8 cellular contexts compared by ENCODE assay signal in the genomic region with DNA sequence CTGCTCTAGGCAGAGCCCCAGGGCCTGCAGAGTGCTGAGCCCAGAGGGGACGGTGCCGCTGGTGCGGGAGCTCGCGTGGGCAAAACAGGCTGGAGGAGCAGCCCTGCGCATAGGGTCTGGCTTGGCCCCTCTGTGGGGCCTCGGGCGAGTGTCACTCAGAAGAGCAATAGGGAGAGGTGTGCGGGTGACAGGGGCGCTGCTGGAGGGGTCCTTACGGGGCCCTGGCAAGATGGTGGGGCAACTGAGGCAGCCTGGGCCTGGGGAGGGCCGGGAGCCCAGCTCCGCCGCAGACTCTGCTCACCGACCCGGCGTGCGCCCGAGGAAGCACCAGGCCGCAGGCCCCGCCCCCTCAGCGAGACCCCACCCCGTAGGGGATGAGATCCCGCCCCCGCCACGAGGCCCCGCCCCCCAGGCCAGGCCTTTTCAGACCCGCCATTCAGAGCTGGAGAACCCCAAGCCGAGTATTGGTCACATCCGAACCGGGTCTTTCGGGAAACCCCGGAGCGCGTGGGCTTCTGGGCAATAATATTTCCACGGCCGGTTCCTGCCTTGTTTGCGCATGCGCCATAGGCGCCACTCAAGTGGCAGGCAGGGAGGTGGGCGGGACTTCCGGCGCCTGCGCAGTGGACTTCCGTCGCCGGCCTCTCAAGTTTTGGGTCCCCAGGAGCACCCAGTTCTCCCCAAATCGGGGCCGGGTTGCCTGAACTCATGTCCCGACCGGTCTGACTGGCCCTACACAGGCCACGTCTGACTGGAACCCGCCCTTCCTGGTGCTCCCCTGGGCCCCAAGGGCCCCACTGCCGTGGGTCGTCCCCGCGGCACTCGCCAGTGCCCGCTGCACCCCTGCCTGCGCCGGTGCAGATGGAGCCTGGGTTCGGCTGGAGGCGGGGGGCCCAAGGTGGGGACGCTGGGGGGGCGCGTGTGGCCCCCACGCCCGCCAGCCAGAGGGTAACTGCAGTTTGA. TPM values are rescaled to one million over a fixed set of nuclear protein-coding genes. Genes with fewer than 3 reads are reported as not detected.
A peak's percentile ranks its signal among the peaks of the same experiment; 100 is the strongest.
DNase-seq lines count a peak whose midpoint lies in the region; ATAC-seq, FAIRE-seq and TF ChIP-seq lines count a peak whose summit lies in the region.

No MANE protein-coding gene starts in this region.

- ATAC-seq in GM21423 (IDR thresholded peaks at IDR 0.05; ENCODE audit: unreplicated experiment): peak; percentile 77

- CTCF ChIA-PET in Calu3 (lab: Charles Lee): interaction anchor here (0.6 to 1.4 kb wide), 11 partner anchors 9 to 1172 kb away, joined by 3 to 8 read pairs (median 4); partner anchors contain the start of gene TPRN

- DNase-seq in Calu3 (peak; percentile 92), NT2/D1 (ENCODE audit: low read depth, low spot score) (peak; percentile 95)
- peak; percentile 95 for DNase-seq in activated CD8-positive, alpha-beta memory T cell treated with anti-CD3 and anti-CD28 coated beads, Interleukin-2, amount 50 U/mL, for 24 hours (ENCODE audit: extremely low read depth)
- peak; percentile 98 for DNase-seq in stimulated activated CD8-positive, alpha-beta memory T cell treated with anti-CD3 and anti-CD28 coated beads, Interleukin-15, amount 100 ng/mL, for 24 hours (ENCODE audit: low read depth)

- H3K9me3 Mint-ChIP-seq in Calu3 (ENCODE audit: low read depth, unreplicated experiment): no peaks in the 10 kb centered on the region

- intact Hi-C loops in Calu3 (cut with micrococcal nuclease; ENCODE audit: unreplicated experiment): no loop called here

- H3K4me3 Mint-ChIP-seq in Calu3 (ENCODE audit: low read depth, unreplicated experiment): peak overlapping the region; percentile 70

- H3K9ac ChIP-seq in HUES48 (ENCODE audit: low read depth, low read length) (peak overlapping the region; percentile 70), NT2/D1 (ENCODE audit: insufficient read length, low read depth) (peak overlapping the region; percentile 96)

- FAIRE-seq in endometrium (lab: Jason Lieb, UNC): peak; percentile 67

- peak overlapping the region; percentile 94 for H3K4me3 ChIP-seq in HUES48 (ENCODE audit: low read depth, low read length)
- H3K4me3 ChIP-seq in NT2/D1 (ENCODE audit: insufficient read length, low read depth): peak overlapping the region; percentile 90
- peak overlapping the region; percentile 82 for H3K4me3 ChIP-seq in mesodermal cell (ENCODE audit: extremely low read depth, insufficient read depth, low read length, poor library complexity, severe bottlenecking)

- peaks cover 19% of the 10 kb centered on the region for H3K4me1 Mint-ChIP-seq in Calu3 (ENCODE audit: low read depth, unreplicated experiment)

- H3K9me3 ChIP-seq in HUES48 (ENCODE audit: control insufficient read depth, insufficient read depth, low read length) (no peaks in the 10 kb centered on the region), NT2/D1 (ENCODE audit: insufficient read depth, low read length) (no peaks in the 10 kb centered on the region), mesodermal cell (ENCODE audit: control insufficient read depth, low read length) (no peaks in the 10 kb centered on the region)

- H3K36me3 ChIP-seq in HUES48 (ENCODE audit: control insufficient read depth, insufficient read depth, low read length) (no peaks in the 10 kb centered on the region; the same call in 1 of the 2 replicates), NT2/D1 (ENCODE audit: insufficient read depth, insufficient read length, low read length) (peaks cover 12% of the 10 kb centered on the region), mesodermal cell (ENCODE audit: control insufficient read depth, insufficient read depth, low read length) (no peaks in the 10 kb centered on the region)

- peaks cover 49% of the 10 kb centered on the region for H3K36me3 Mint-ChIP-seq in Calu3 (ENCODE audit: insufficient read depth, unreplicated experiment)

- TF ChIP-seq CTCF in Calu3 (IDR thresholded peaks at IDR 0.05; ENCODE audit: unreplicated experiment): no peak

- 3 to 4% methylated on average over 49 to 55 of the region's 68 CpGs for WGBS in mesodermal cell (ENCODE audit: insufficient coverage in 2 of 2), 2 experiments

- no TSS peak for BruUV-seq in Calu3 (replicated peaks; lab: Mats Ljungman, UMichigan)

- no peaks in the 10 kb centered on the region for H3K27me3 Mint-ChIP-seq in Calu3 (ENCODE audit: unreplicated experiment)

- peak overlapping the region; percentile 69 for H3K27ac Mint-ChIP-seq in Calu3 (ENCODE audit: unreplicated experiment)

- H3K4me1 ChIP-seq in HUES48 (ENCODE audit: control insufficient read depth, insufficient read depth, low read length) (peaks cover 3% of the 10 kb centered on the region; the same call in 1 of the 2 replicates), NT2/D1 (ENCODE audit: insufficient read depth, insufficient read length) (peaks cover 36% of the 10 kb centered on the region), mesodermal cell (ENCODE audit: control insufficient read depth, insufficient read depth, low read length, poor library complexity, severe bottlenecking) (peaks cover 12% of the 10 kb centered on the region)

- H3K27ac ChIP-seq in HUES48 (ENCODE audit: low read depth, low read length) (peak overlapping the region; percentile 83), mesodermal cell (ENCODE audit: low read depth, low read length, severe bottlenecking) (peak overlapping the region; percentile 66)

- H3K27me3 ChIP-seq in HUES48 (ENCODE audit: control insufficient read depth, insufficient read depth, low read length): peaks cover 5% of the 10 kb centered on the region
- H3K27me3 ChIP-seq in NT2/D1 (ENCODE audit: insufficient read depth, insufficient read length): peaks cover 13% of the 10 kb centered on the region

RNA-seq across cellular contexts. Expression of gene RNF208, which starts 1.3 kb away (rescaled TPM):
- total RNA-seq in Calu3 (2022): 10.1 and 14.2 TPM in 2 replicates
- 9.7 TPM for polyA plus RNA-seq in mesodermal cell (2013, experiment 1 of 2)
- polyA plus RNA-seq in mesodermal cell (2013, experiment 2 of 2): 7.3 TPM

RNA-seq across cellular contexts. Expression of gene CYSRT1, which starts 1.6 kb away (rescaled TPM):
- 3.0 and 3.6 TPM in 2 replicates for total RNA-seq in Calu3 (2022)
- 1.7 TPM for polyA plus RNA-seq in mesodermal cell (2013, experiment 1 of 2)
- polyA plus RNA-seq in mesodermal cell (2013, experiment 2 of 2): 0.66 TPM

RNA-seq across cellular contexts. Expression of gene RNF224, which starts 3.9 kb away (rescaled TPM):
- 1.6 and 1.7 TPM in 2 replicates for total RNA-seq in Calu3 (2022)
- polyA plus RNA-seq in mesodermal cell (2013, experiment 1 of 2): not detected
- not detected for polyA plus RNA-seq in mesodermal cell (2013, experiment 2 of 2)

RNA-seq across cellular contexts. Expression of gene SLC34A3, which starts 7.3 kb away (rescaled TPM):
- total RNA-seq in Calu3 (2022): 0.26 and 0.34 TPM in 2 replicates
- not detected for polyA plus RNA-seq in mesodermal cell (2013, experiment 1 of 2)
- polyA plus RNA-seq in mesodermal cell (2013, experiment 2 of 2): not detected

RNA-seq across cellular contexts. Expression of gene TUBB4B, which starts 17.7 kb away (rescaled TPM):
- 360 and 383 TPM in 2 replicates for total RNA-seq in Calu3 (2022)
- polyA plus RNA-seq in mesodermal cell (2013, experiment 1 of 2): 341 TPM
- 341 TPM for polyA plus RNA-seq in mesodermal cell (2013, experiment 2 of 2)

Comparison
In these comparisons a context has a peak if more than half of its experiments do, and no peak if none do; other contexts are left out.
1. Peak in every context shown above with its lines: DNase-seq, ATAC-seq, H3K4me3 ChIP-seq and H3K27ac ChIP-seq.